Comparison of ENCODE assay signal across 1 cellular context in the genomic region with DNA sequence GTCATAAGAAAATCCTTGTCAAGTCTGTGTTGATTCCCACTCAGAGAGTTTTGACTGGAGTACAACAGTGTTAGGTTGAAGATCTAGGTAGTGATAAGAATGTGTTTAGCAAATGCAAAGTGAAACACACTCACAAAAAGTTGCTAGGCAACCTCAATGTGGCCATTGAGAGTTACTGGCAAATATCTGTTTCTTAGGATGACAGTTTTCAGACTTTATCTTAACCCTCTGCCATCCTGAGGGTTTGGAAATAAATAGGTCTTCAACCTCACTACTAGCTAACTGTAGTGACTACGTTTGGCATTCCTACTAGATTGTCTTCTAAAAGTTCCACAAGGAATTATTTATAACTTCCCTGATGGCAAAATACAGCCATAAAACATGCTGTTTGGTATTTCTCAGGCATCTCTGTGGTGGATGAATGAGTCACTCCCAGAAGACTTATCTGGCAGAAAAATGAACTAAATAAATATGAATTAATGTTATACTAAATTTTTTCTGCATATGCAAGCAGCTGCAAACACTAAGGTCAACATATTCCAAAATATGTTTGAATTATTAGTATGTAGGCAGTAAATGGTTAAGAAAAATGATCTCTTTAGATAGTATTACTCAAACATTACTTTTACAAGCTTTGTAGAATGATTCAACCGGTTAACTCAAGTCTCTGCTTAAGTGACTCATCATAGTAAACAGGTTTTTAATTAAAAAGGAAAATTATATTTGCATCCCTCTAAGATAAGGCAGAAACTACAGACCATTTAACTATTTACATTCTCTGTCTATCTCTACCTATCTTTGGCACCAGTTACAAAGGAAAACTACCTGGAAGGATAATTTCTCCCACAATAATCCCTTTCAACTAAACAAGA.
TF ChIP-seq lines count a peak whose summit lies in the region.

No MANE protein-coding gene starts in this region.

TF ChIP-seq in SK-N-SH treated with all-trans-retinoic acid at 6 μM for 48 hours, 23 proteins besides CTCF, POLR2A, EP300 and RAD21 (continued from another document):
- TF ChIP-seq, protein P1, sequence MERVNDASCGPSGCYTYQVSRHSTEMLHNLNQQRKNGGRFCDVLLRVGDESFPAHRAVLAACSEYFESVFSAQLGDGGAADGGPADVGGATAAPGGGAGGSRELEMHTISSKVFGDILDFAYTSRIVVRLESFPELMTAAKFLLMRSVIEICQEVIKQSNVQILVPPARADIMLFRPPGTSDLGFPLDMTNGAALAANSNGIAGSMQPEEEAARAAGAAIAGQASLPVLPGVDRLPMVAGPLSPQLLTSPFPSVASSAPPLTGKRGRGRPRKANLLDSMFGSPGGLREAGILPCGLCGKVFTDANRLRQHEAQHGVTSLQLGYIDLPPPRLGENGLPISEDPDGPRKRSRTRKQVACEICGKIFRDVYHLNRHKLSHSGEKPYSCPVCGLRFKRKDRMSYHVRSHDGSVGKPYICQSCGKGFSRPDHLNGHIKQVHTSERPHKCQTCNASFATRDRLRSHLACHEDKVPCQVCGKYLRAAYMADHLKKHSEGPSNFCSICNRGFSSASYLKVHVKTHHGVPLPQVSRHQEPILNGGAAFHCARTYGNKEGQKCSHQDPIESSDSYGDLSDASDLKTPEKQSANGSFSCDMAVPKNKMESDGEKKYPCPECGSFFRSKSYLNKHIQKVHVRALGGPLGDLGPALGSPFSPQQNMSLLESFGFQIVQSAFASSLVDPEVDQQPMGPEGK (CRISPR knock-in tag; IDR thresholded peaks at IDR 0.05; ENCODE audit: borderline replicate concordance): no peak
- TF ChIP-seq ARNTL (CRISPR knock-in tag; IDR thresholded peaks at IDR 0.05; ENCODE audit: borderline replicate concordance, low read depth) (no peak), CSDC2 (CRISPR knock-in tag; IDR thresholded peaks at IDR 0.05) (no peak), ESRRG (CRISPR knock-in tag; IDR thresholded peaks at IDR 0.05) (no peak), SNAI2 (CRISPR knock-in tag; IDR thresholded peaks at IDR 0.05) (no peak), ZNF8 (CRISPR knock-in tag; IDR thresholded peaks at IDR 0.05) (no peak)
- TF ChIP-seq, protein P2, sequence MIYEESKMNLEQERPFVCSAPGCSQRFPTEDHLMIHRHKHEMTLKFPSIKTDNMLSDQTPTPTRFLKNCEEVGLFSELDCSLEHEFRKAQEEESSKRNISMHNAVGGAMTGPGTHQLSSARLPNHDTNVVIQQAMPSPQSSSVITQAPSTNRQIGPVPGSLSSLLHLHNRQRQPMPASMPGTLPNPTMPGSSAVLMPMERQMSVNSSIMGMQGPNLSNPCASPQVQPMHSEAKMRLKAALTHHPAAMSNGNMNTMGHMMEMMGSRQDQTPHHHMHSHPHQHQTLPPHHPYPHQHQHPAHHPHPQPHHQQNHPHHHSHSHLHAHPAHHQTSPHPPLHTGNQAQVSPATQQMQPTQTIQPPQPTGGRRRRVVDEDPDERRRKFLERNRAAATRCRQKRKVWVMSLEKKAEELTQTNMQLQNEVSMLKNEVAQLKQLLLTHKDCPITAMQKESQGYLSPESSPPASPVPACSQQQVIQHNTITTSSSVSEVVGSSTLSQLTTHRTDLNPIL (CRISPR knock-in tag; IDR thresholded peaks at IDR 0.05; ENCODE audit: low read depth): 0 out of 2 replicates have a peak, but pooled peaks have one; percentile 51
